Comparison of ENCODE assay signal across 8 cellular contexts in the genomic region with DNA sequence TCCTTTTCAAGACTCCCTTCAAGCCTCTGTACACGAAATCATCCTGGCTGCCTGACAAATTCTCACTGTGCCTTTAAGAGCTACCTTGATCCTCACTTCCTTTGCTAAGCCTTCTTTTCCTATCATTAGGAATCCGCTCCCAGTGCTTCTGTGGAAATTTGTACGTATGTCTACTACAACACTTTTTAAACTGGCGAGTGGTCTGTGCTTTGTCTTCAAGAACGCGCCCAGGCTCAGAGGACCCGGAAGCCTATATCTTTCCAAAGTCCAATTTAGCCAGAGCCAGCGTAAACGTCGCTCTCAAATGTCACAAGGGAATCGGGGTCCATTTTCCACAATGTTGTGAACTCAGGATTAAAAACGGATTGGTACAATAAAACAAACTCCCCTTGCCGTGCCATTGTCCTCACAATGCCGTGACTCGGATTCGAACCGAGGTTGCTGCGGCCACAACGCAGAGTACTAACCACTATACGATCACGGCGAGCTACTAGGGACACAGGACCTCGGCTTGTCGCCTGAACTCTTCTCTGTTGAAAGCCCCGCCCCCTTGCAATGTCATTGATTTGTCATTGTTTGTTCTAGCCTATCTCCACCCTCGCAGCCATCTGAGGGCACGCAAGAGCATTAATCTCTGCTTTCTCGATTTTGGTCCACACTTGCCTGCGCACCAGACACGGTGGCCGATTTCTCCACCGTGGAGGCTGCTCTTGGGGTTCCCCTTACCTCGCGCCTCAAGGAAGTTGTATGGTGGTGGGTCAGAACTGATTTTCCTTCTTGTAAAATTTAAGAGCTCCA. TPM values are rescaled to one million over a fixed set of nuclear protein-coding genes. Genes with fewer than 3 reads are reported as not detected.
DNase-seq lines count a peak whose midpoint lies in the region; ATAC-seq and TF ChIP-seq lines count a peak whose summit lies in the region.

No MANE protein-coding gene starts in this region.

- H3K27me3 Mint-ChIP-seq in natural killer cell treated with Interleukin-12 subunit alpha and Interleukin-12 subunit beta and Interleukin-15 and Interleukin-18, amount 100 ng/mL, for 72 hours: no peaks in the 10 kb centered on the region

- DNase-seq in DMS153 treated with DMSO at 0.1 percent for 48 hours (lab: John Stamatoyannopoulos, UW; ENCODE audit: unreplicated experiment) (peak; percentile 76), KBM-7 (peak; percentile 97), fibroblast of peridontal ligament (ENCODE audit: extremely low read depth) (peak; percentile 98)
- peak; percentile 99 for DNase-seq in activated T-cell treated with anti-CD3 and anti-CD28 coated beads, Interleukin-2, amount 50 U/mL, for 48 hours
- peak; percentile 95 for DNase-seq in natural killer cell treated with Interleukin-12 subunit alpha and Interleukin-12 subunit beta and Interleukin-15 and Interleukin-18, amount 100 ng/mL, for 72 hours (ENCODE audit: low spot score)
- DNase-seq in stimulated activated naive CD4-positive, alpha-beta T cell treated with Interleukin-2 at 50 U/mL for 16 hours (lab: John Stamatoyannopoulos, UW): peak; percentile 94

- peaks cover 10 to 24% of the 10 kb centered on the region in 2 donors for H3K4me1 Mint-ChIP-seq in natural killer cell treated with Interleukin-12 subunit alpha and Interleukin-12 subunit beta and Interleukin-15 and Interleukin-18, amount 100 ng/mL, for 72 hours (ENCODE audit: low read depth in 2 of 2)

- no peak overlapping the region for H3K4me3 Mint-ChIP-seq in natural killer cell treated with Interleukin-12 subunit alpha and Interleukin-12 subunit beta and Interleukin-15 and Interleukin-18, amount 100 ng/mL, for 72 hours

- H3K36me3 Mint-ChIP-seq in natural killer cell treated with Interleukin-12 subunit alpha and Interleukin-12 subunit beta and Interleukin-15 and Interleukin-18, amount 100 ng/mL, for 72 hours: no peaks in the 10 kb centered on the region

- peak; percentile 46 for ATAC-seq in GM21619 (IDR thresholded peaks at IDR 0.05; ENCODE audit: unreplicated experiment)
- ATAC-seq in natural killer cell treated with Interleukin-12 subunit alpha and Interleukin-12 subunit beta and Interleukin-15 and Interleukin-18, amount 100 ng/mL, for 72 hours: peak; percentile 80 to 86

- in situ Hi-C loops in KBM-7 (cut with MboI; ENCODE audit: low pct_unique_long_range_greater_than_20kb, low sequenced_read_pairs): no loop called here

- no peak overlapping the region for H3K27ac Mint-ChIP-seq in natural killer cell treated with Interleukin-12 subunit alpha and Interleukin-12 subunit beta and Interleukin-15 and Interleukin-18, amount 100 ng/mL, for 72 hours

- H3K9me3 Mint-ChIP-seq in natural killer cell treated with Interleukin-12 subunit alpha and Interleukin-12 subunit beta and Interleukin-15 and Interleukin-18, amount 100 ng/mL, for 72 hours: no peaks in the 10 kb centered on the region

TF ChIP-seq in PFSK-1, 5 proteins besides CTCF, POLR2A, EP300 and RAD21:
- TF ChIP-seq SIN3A (IDR thresholded peaks at IDR 0.05; ENCODE audit: borderline replicate concordance, insufficient read depth, low read length) (peak; percentile 62; the same call in 1 of the 2 replicates), POLR2AphosphoS5 (IDR thresholded peaks at IDR 0.05; ENCODE audit: low read depth, low read length) (no peak), FOXP2 (optimal IDR thresholded peaks at IDR 0.05; ENCODE audit: borderline replicate concordance, extremely low read depth, extremely low read length, insufficient read depth) (peak; percentile 60), TAF1 (IDR thresholded peaks at IDR 0.05; ENCODE audit: borderline replicate concordance, insufficient read depth, low read length) (peak; percentile 60; the same call in 1 of the 2 replicates)
- TF ChIP-seq, protein P1, sequence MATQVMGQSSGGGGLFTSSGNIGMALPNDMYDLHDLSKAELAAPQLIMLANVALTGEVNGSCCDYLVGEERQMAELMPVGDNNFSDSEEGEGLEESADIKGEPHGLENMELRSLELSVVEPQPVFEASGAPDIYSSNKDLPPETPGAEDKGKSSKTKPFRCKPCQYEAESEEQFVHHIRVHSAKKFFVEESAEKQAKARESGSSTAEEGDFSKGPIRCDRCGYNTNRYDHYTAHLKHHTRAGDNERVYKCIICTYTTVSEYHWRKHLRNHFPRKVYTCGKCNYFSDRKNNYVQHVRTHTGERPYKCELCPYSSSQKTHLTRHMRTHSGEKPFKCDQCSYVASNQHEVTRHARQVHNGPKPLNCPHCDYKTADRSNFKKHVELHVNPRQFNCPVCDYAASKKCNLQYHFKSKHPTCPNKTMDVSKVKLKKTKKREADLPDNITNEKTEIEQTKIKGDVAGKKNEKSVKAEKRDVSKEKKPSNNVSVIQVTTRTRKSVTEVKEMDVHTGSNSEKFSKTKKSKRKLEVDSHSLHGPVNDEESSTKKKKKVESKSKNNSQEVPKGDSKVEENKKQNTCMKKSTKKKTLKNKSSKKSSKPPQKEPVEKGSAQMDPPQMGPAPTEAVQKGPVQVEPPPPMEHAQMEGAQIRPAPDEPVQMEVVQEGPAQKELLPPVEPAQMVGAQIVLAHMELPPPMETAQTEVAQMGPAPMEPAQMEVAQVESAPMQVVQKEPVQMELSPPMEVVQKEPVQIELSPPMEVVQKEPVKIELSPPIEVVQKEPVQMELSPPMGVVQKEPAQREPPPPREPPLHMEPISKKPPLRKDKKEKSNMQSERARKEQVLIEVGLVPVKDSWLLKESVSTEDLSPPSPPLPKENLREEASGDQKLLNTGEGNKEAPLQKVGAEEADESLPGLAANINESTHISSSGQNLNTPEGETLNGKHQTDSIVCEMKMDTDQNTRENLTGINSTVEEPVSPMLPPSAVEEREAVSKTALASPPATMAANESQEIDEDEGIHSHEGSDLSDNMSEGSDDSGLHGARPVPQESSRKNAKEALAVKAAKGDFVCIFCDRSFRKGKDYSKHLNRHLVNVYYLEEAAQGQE (IDR thresholded peaks at IDR 0.05; ENCODE audit: insufficient read depth in 1 of 2, low read depth in 2 of 2, low read length in 2 of 2): no peak
TF ChIP-seq in PFSK-1: peak in this region for 3.

RNA-seq across cellular contexts. Expression of gene SHF, which starts 12.4 kb away (rescaled TPM):
- polyA plus RNA-seq in PFSK-1 (2012; ENCODE audit: insufficient read length, low read depth): 0.98 TPM
- 1 to 10 TPM in 1 of 2 donors, under 1 TPM in 1; 0.81 to 1.4 TPM for total RNA-seq in natural killer cell treated with Interleukin-12 subunit alpha and Interleukin-12 subunit beta and Interleukin-15 and Interleukin-18, amount 100 ng/mL, for 72 hours

RNA-seq across cellular contexts. Expression of gene SLC28A2, which starts 51.8 kb away (rescaled TPM):
- polyA plus RNA-seq in PFSK-1 (2012; ENCODE audit: insufficient read length, low read depth): not detected
- not detected for total RNA-seq in natural killer cell treated with Interleukin-12 subunit alpha and Interleukin-12 subunit beta and Interleukin-15 and Interleukin-18, amount 100 ng/mL, for 72 hours

Comparison
In these comparisons a context has a peak if more than half of its experiments do, and no peak if none do; other contexts are left out.
1. Peak in every context shown above with its lines: DNase-seq and ATAC-seq.